In the genomic region with DNA sequence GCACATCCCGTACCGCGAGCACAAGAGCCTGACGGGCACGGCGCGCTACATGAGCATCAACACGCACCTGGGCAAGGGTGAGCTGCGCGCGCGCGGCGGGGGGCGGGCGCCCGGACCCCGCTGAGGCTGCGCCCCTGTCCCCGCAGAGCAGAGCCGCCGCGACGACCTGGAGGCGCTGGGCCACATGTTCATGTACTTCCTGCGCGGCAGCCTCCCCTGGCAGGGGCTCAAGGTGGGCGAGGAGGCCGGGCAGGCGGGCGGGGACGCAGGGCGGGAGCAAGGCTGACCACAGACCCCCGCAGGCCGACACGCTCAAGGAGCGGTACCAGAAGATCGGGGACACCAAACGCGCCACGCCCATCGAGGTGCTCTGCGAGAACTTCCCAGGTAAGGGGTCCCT, we compare ENCODE assay signal across 25 cellular contexts.
"Had no signal": no experiment of that assay in that cellular context is flagged by ENCODE, and none has a peak within 500 bp of the region (broad histone marks: within the 10 kb centered on the region; RNA-seq: fewer than 3 reads in every experiment).

No MANE protein-coding gene starts in this region.

- H3K4me3 Mint-ChIP-seq: dendritic cell treated with granulocyte-macrophage colony-stimulating factor and Interleukin-4, amounts not matched to agents 40 ng/mL and 50 ng/mL, for 4 days; mesothelial cell of epicardium had no signal

- H3K4me3 ChIP-seq: colonic mucosa, gastrocnemius medialis, heart right ventricle, left lung, lower lobe of right lung, mucosa of descending colon had no signal

- H3K9me3 ChIP-seq: colonic mucosa, esophagus squamous epithelium, gastrocnemius medialis, heart right ventricle, left lung, lower lobe of right lung, mucosa of descending colon had no signal

- H3K27ac ChIP-seq: colonic mucosa, epithelial cell of prostate, gastrocnemius medialis, heart right ventricle, left lung, lower lobe of right lung had no signal

- H3K27me3 Mint-ChIP-seq: dendritic cell treated with granulocyte-macrophage colony-stimulating factor and Interleukin-4, amounts not matched to agents 40 ng/mL and 50 ng/mL, for 4 days had no signal

- H3K27me3 ChIP-seq: colonic mucosa, esophagus squamous epithelium, gastrocnemius medialis, heart right ventricle, left lung had no signal

- H3K27ac Mint-ChIP-seq: dendritic cell treated with granulocyte-macrophage colony-stimulating factor and Interleukin-4, amounts not matched to agents 40 ng/mL and 50 ng/mL, for 4 days; mesothelial cell of epicardium had no signal

- ATAC-seq: gastrocnemius medialis, left cardiac atrium, left lung, left ventricle myocardium superior, mucosa of descending colon had no signal

- H3K4me1 Mint-ChIP-seq: mesothelial cell of epicardium had no signal

- DNase-seq: colonic mucosa; cortex of kidney; effector CD4-positive, alpha-beta T cell; effector memory CD4-positive, alpha-beta T cell; erythroblast; esophagus squamous epithelium; foreskin fibroblast; foreskin melanocyte; gastrocnemius medialis; glutamatergic neuron; head of caudate nucleus; heart right ventricle; hippocampal formation; left cardiac atrium; left lung; left ventricle myocardium superior; lower lobe of right lung; mesenchymal stem cell; mucosa of descending colon had no signal

- FAIRE-seq: endometrium, islet of Langerhans, keratinocyte had no signal

- H3K4me1 ChIP-seq: colonic mucosa, gastrocnemius medialis, heart right ventricle, left lung, lower lobe of right lung had no signal

- H3K9me3 Mint-ChIP-seq: dendritic cell treated with granulocyte-macrophage colony-stimulating factor and Interleukin-4, amounts not matched to agents 40 ng/mL and 50 ng/mL, for 4 days; mesothelial cell of epicardium had no signal
